Comparison of ENCODE assay signal across 23 cellular contexts in genomic region chr11:115933564-115933963, GRCh38.
"Had no signal": no experiment of that assay in that cellular context is flagged by ENCODE, and none has a peak within 500 bp of the region (broad histone marks: within the 10 kb centered on the region; RNA-seq: fewer than 3 reads in every experiment).

No MANE protein-coding gene starts in this region.

- DNase-seq: activated CD4-positive, alpha-beta T cell treated with anti-CD3 and anti-CD28 coated beads for 48 hours; activated CD4-positive, alpha-beta T cell treated with anti-CD3 and anti-CD28 coated beads, Interleukin-2, amount 50 U/mL, for 4 hours; activated CD4-positive, CD25-positive, alpha-beta regulatory T cell treated with anti-CD3 and anti-CD28 coated beads, Interleukin-2, amount 50 U/mL, for 72 hours; activated CD8-positive, alpha-beta memory T cell treated with anti-CD3 and anti-CD28 coated beads, Interleukin-2, amount 50 U/mL, for 48 hours; activated CD8-positive, alpha-beta T cell treated with anti-CD3 and anti-CD28 coated beads, Interleukin-2, amount 10 ng/mL, durations not matched to agents 7 days and 5 days; activated naive CD4-positive, alpha-beta T cell treated with anti-CD3 and anti-CD28 coated beads, Interleukin-2, amount 50 U/mL, for 16 hours; activated naive CD8-positive, alpha-beta T cell treated with anti-CD3 and anti-CD28 coated beads, Interleukin-2, amount 10 ng/mL, durations not matched to agents 7 days and 5 days; activated T-cell treated with anti-CD3 and anti-CD28 coated beads, Interleukin-2, amount 50 U/mL, for 1 hour; aorta; body of pancreas; central memory CD4-positive, alpha-beta T cell; NCI-H1092; NCI-H1436; NCI-H1694 treated with DMSO at 0.1 percent for 48 hours; NCI-H2029 treated with DMSO at 0.1 percent for 48 hours; NCI-H446; NCI-H748 treated with DMSO at 0.1 percent for 48 hours; PC-3; SIG-M5; T-helper 17 cell; T-helper 9 cell had no signal

- H3K4me1 Mint-ChIP-seq: activated naive CD8-positive, alpha-beta T cell treated with anti-CD3 and anti-CD28 coated beads, Interleukin-2, amount 10 ng/mL, durations not matched to agents 7 days and 5 days; T-helper 17 cell had no signal

- ATAC-seq: activated CD8-positive, alpha-beta T cell treated with anti-CD3 and anti-CD28 coated beads, Interleukin-2, amount 10 ng/mL, durations not matched to agents 7 days and 5 days; body of pancreas; PC-3; T-helper 17 cell; WTC11 had no signal

- H3K27ac Mint-ChIP-seq: activated CD8-positive, alpha-beta T cell treated with anti-CD3 and anti-CD28 coated beads, Interleukin-2, amount 10 ng/mL, durations not matched to agents 7 days and 5 days; activated naive CD8-positive, alpha-beta T cell treated with anti-CD3 and anti-CD28 coated beads, Interleukin-2, amount 10 ng/mL, durations not matched to agents 7 days and 5 days; T-helper 17 cell; WTC11 had no signal

- H3K9me3 Mint-ChIP-seq: activated naive CD8-positive, alpha-beta T cell treated with anti-CD3 and anti-CD28 coated beads, Interleukin-2, amount 10 ng/mL, durations not matched to agents 7 days and 5 days; WTC11 had no signal

- H3K36me3 Mint-ChIP-seq: activated naive CD8-positive, alpha-beta T cell treated with anti-CD3 and anti-CD28 coated beads, Interleukin-2, amount 10 ng/mL, durations not matched to agents 7 days and 5 days; WTC11 had no signal

- H3K4me1 ChIP-seq: body of pancreas had no signal

- H3K27me3 ChIP-seq: body of pancreas had no signal

- H3K27ac ChIP-seq: body of pancreas, KMS-11 had no signal

- H3K4me3 Mint-ChIP-seq: activated CD8-positive, alpha-beta T cell treated with anti-CD3 and anti-CD28 coated beads, Interleukin-2, amount 10 ng/mL, durations not matched to agents 7 days and 5 days; activated naive CD8-positive, alpha-beta T cell treated with anti-CD3 and anti-CD28 coated beads, Interleukin-2, amount 10 ng/mL, durations not matched to agents 7 days and 5 days; T-helper 17 cell; WTC11 had no signal

- H3K27me3 Mint-ChIP-seq: activated naive CD8-positive, alpha-beta T cell treated with anti-CD3 and anti-CD28 coated beads, Interleukin-2, amount 10 ng/mL, durations not matched to agents 7 days and 5 days; T-helper 17 cell had no signal

- H3K9me3 ChIP-seq: body of pancreas had no signal

- H3K4me3 ChIP-seq: body of pancreas had no signal
